In genomic region chr9:110767559-110768063, GRCh38 we compare ENCODE assay signal across 1 cellular context.
TF ChIP-seq lines count a peak whose summit lies in the region.

No MANE protein-coding gene starts in this region.

TF ChIP-seq in GM23338, 12 proteins besides CTCF, POLR2A, EP300 and RAD21 (continued from another document):
- no peak for TF ChIP-seq ZNF462 (CRISPR knock-in tag; IDR thresholded peaks at IDR 0.05)
- no peak for TF ChIP-seq EZH2 (IDR thresholded peaks at IDR 0.05; ENCODE audit: low read depth, unreplicated experiment)
